Comparison of ENCODE assay signal across 2 cellular contexts in genomic region chr4:173277340-173277739, GRCh38.
TF ChIP-seq lines count a peak whose summit lies in the region.

No MANE protein-coding gene starts in this region.

TF ChIP-seq in HepG2, 621 proteins besides CTCF, POLR2A, EP300 and RAD21:
- TF ChIP-seq PRPF4 (IDR thresholded peaks at IDR 0.05; ENCODE audit: low read depth, low read length, poor library complexity, severe bottlenecking) (no peak), ZBTB20 (CRISPR knock-in tag; IDR thresholded peaks at IDR 0.05; ENCODE audit: borderline replicate concordance, low read depth) (no peak), ATF7 (IDR thresholded peaks at IDR 0.05) (peak; percentile 95), ATF7 (CRISPR knock-in tag; IDR thresholded peaks at IDR 0.05) (no peak), ZNF225 (CRISPR knock-in tag; IDR thresholded peaks at IDR 0.05) (no peak), CREB1 (IDR thresholded peaks at IDR 0.05) (peak; percentile 93), CREB1 (CRISPR knock-in tag; IDR thresholded peaks at IDR 0.05) (no peak), MTA1 (CRISPR knock-in tag; IDR thresholded peaks at IDR 0.05; ENCODE audit: borderline replicate concordance) (no peak)

TF ChIP-seq in K562, 482 proteins besides CTCF, POLR2A, EP300 and RAD21:
- TF ChIP-seq, protein P1, sequence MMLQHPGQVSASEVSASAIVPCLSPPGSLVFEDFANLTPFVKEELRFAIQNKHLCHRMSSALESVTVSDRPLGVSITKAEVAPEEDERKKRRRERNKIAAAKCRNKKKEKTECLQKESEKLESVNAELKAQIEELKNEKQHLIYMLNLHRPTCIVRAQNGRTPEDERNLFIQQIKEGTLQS (IDR thresholded peaks at IDR 0.05), result 0 out of 2 replicates have a peak, but pooled peaks have one; percentile 14
- TF ChIP-seq, protein P1 (CRISPR knock-in tag; conservative IDR thresholded peaks at IDR 0.05), result no peak
- no peak for TF ChIP-seq POLR2AphosphoS5 (IDR thresholded peaks at IDR 0.05; ENCODE audit: control insufficient read depth, insufficient read depth, low read depth, low read length)
